1 cellular context compared by ENCODE assay signal in genomic region chr9:92507005-92507404, GRCh38.
TF ChIP-seq lines count a peak whose summit lies in the region.

No MANE protein-coding gene starts in this region.

TF ChIP-seq in GM12878, 131 proteins besides CTCF, POLR2A, EP300 and RAD21:
- no peak for TF ChIP-seq FOXM1 (IDR thresholded peaks at IDR 0.05; ENCODE audit: low read depth, low read length)
- no peak for TF ChIP-seq PRDM15 (CRISPR knock-in tag; IDR thresholded peaks at IDR 0.05)
- no peak for TF ChIP-seq SUZ12 (IDR thresholded peaks at IDR 0.05; ENCODE audit: unreplicated experiment)
- no peak for TF ChIP-seq CREB1 (IDR thresholded peaks at IDR 0.05; ENCODE audit: low read depth)
- no peak for TF ChIP-seq TCF3 (IDR thresholded peaks at IDR 0.05; ENCODE audit: borderline replicate concordance, insufficient read depth, low read depth, low read length)
- TF ChIP-seq FOS (IDR thresholded peaks at IDR 0.05; ENCODE audit: borderline replicate concordance, extremely low read depth, insufficient read length), result no peak
- TF ChIP-seq KDM1A (IDR thresholded peaks at IDR 0.05; ENCODE audit: borderline replicate concordance), result no peak
- TF ChIP-seq HDAC6 (IDR thresholded peaks at IDR 0.05; ENCODE audit: unreplicated experiment), result no peak
- TF ChIP-seq CBX3 (IDR thresholded peaks at IDR 0.05; ENCODE audit: borderline replicate concordance, low read depth), result no peak
